Comparison of ENCODE assay signal across 1 cellular context in the genomic region with DNA sequence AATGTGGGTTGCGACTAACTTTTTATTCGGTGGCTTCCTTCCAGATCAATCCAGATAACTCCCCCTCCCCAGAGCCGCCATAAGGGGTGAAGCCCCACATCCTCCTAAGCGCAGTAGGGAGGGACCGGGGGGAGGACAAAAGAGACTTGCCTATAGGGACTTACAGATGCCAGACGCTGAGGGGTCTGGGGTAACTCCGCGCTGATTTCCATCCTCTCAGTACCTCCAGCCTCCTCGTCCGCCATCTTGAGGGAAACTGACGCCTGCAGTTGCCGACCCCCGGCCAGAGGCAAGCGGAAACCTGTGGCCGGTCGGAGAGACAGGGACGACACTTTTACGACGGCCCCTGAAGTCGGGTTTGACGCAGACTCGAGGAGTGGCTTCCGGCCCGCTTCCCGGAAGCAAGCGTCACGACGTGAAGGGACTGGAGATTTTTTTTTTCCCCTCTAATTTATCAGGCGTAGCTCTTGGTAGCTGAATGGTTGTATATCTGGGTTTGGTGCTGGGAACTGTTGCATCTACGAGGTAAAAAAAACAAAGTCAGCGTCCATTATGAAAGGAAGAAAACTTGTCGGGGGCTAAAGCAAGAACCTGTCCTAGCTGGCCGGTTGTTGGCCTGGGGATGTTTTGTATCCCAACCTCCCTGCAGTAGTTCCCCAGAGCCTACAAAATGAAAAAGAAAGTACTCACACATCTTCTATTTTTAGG.
TF ChIP-seq lines count a peak whose summit lies in the region.

A gene (minus strand): TSS at position 261 of the 708 bp plus-strand sequence. CDS start 16 bp downstream, at position 245.

TF ChIP-seq in H1, 55 proteins besides CTCF, POLR2A, EP300 and RAD21 (continued from another document):
- no peak for TF ChIP-seq KDM1A (IDR thresholded peaks at IDR 0.05; ENCODE audit: borderline replicate concordance, low read length)
- TF ChIP-seq BACH1 (IDR thresholded peaks at IDR 0.05; ENCODE audit: low read length), result no peak
- TF ChIP-seq TBP (IDR thresholded peaks at IDR 0.05; ENCODE audit: low read depth, low read length), result peak; percentile 91
- peak; percentile 81 for TF ChIP-seq CREB1 (IDR thresholded peaks at IDR 0.05)
- no peak for TF ChIP-seq JUN (IDR thresholded peaks at IDR 0.05; ENCODE audit: low read depth, low read length)
- TF ChIP-seq CEBPB (IDR thresholded peaks at IDR 0.05; ENCODE audit: low read depth, low read length), result no peak
- TF ChIP-seq PHF8 (conservative IDR thresholded peaks at IDR 0.05; ENCODE audit: low read depth, low read length), result peak; percentile 81
- no peak for TF ChIP-seq CBX8 (IDR thresholded peaks at IDR 0.05; ENCODE audit: borderline replicate concordance, low read depth, low read length)
- TF ChIP-seq MAFK (IDR thresholded peaks at IDR 0.05; ENCODE audit: low read depth, low read length), result no peak
- peak; percentile 82 for TF ChIP-seq EGR1 (IDR thresholded peaks at IDR 0.05; ENCODE audit: borderline replicate concordance, low read depth, low read length)
- TF ChIP-seq POLR2AphosphoS5 (IDR thresholded peaks at IDR 0.05; ENCODE audit: low read depth, low read length), result peak; percentile 84
- TF ChIP-seq, protein P1, sequence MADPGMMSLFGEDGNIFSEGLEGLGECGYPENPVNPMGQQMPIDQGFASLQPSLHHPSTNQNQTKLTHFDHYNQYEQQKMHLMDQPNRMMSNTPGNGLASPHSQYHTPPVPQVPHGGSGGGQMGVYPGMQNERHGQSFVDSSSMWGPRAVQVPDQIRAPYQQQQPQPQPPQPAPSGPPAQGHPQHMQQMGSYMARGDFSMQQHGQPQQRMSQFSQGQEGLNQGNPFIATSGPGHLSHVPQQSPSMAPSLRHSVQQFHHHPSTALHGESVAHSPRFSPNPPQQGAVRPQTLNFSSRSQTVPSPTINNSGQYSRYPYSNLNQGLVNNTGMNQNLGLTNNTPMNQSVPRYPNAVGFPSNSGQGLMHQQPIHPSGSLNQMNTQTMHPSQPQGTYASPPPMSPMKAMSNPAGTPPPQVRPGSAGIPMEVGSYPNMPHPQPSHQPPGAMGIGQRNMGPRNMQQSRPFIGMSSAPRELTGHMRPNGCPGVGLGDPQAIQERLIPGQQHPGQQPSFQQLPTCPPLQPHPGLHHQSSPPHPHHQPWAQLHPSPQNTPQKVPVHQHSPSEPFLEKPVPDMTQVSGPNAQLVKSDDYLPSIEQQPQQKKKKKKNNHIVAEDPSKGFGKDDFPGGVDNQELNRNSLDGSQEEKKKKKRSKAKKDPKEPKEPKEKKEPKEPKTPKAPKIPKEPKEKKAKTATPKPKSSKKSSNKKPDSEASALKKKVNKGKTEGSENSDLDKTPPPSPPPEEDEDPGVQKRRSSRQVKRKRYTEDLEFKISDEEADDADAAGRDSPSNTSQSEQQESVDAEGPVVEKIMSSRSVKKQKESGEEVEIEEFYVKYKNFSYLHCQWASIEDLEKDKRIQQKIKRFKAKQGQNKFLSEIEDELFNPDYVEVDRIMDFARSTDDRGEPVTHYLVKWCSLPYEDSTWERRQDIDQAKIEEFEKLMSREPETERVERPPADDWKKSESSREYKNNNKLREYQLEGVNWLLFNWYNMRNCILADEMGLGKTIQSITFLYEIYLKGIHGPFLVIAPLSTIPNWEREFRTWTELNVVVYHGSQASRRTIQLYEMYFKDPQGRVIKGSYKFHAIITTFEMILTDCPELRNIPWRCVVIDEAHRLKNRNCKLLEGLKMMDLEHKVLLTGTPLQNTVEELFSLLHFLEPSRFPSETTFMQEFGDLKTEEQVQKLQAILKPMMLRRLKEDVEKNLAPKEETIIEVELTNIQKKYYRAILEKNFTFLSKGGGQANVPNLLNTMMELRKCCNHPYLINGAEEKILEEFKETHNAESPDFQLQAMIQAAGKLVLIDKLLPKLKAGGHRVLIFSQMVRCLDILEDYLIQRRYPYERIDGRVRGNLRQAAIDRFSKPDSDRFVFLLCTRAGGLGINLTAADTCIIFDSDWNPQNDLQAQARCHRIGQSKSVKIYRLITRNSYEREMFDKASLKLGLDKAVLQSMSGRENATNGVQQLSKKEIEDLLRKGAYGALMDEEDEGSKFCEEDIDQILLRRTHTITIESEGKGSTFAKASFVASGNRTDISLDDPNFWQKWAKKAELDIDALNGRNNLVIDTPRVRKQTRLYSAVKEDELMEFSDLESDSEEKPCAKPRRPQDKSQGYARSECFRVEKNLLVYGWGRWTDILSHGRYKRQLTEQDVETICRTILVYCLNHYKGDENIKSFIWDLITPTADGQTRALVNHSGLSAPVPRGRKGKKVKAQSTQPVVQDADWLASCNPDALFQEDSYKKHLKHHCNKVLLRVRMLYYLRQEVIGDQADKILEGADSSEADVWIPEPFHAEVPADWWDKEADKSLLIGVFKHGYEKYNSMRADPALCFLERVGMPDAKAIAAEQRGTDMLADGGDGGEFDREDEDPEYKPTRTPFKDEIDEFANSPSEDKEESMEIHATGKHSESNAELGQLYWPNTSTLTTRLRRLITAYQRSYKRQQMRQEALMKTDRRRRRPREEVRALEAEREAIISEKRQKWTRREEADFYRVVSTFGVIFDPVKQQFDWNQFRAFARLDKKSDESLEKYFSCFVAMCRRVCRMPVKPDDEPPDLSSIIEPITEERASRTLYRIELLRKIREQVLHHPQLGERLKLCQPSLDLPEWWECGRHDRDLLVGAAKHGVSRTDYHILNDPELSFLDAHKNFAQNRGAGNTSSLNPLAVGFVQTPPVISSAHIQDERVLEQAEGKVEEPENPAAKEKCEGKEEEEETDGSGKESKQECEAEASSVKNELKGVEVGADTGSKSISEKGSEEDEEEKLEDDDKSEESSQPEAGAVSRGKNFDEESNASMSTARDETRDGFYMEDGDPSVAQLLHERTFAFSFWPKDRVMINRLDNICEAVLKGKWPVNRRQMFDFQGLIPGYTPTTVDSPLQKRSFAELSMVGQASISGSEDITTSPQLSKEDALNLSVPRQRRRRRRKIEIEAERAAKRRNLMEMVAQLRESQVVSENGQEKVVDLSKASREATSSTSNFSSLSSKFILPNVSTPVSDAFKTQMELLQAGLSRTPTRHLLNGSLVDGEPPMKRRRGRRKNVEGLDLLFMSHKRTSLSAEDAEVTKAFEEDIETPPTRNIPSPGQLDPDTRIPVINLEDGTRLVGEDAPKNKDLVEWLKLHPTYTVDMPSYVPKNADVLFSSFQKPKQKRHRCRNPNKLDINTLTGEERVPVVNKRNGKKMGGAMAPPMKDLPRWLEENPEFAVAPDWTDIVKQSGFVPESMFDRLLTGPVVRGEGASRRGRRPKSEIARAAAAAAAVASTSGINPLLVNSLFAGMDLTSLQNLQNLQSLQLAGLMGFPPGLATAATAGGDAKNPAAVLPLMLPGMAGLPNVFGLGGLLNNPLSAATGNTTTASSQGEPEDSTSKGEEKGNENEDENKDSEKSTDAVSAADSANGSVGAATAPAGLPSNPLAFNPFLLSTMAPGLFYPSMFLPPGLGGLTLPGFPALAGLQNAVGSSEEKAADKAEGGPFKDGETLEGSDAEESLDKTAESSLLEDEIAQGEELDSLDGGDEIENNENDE (IDR thresholded peaks at IDR 0.05; ENCODE audit: insufficient replicate concordance, low read length), result no peak
- TF ChIP-seq FOSL1 (IDR thresholded peaks at IDR 0.05; ENCODE audit: insufficient read depth, low read depth, low read length), result no peak
- TF ChIP-seq, protein P2, sequence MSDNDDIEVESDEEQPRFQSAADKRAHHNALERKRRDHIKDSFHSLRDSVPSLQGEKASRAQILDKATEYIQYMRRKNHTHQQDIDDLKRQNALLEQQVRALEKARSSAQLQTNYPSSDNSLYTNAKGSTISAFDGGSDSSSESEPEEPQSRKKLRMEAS (IDR thresholded peaks at IDR 0.05), result peak; percentile 37; the same call in 1 of the 2 replicates
- TF ChIP-seq KDM4A (IDR thresholded peaks at IDR 0.05; ENCODE audit: low read depth, low read length, severe bottlenecking), result peak; percentile 94
- TF ChIP-seq TCF12 (IDR thresholded peaks at IDR 0.05; ENCODE audit: low read depth, low read length), result no peak
- no peak for TF ChIP-seq SP2 (IDR thresholded peaks at IDR 0.05; ENCODE audit: low read length)
- 0 out of 2 replicates have a peak, but pooled peaks have one; percentile 40 for TF ChIP-seq SP1 (IDR thresholded peaks at IDR 0.05; ENCODE audit: low read depth, low read length)
- TF ChIP-seq TEAD4 (IDR thresholded peaks at IDR 0.05; ENCODE audit: low read depth, low read length), result no peak
- no peak for TF ChIP-seq SAP30 (IDR thresholded peaks at IDR 0.05; ENCODE audit: insufficient read depth, insufficient replicate concordance, low read length)
- TF ChIP-seq, protein P3, sequence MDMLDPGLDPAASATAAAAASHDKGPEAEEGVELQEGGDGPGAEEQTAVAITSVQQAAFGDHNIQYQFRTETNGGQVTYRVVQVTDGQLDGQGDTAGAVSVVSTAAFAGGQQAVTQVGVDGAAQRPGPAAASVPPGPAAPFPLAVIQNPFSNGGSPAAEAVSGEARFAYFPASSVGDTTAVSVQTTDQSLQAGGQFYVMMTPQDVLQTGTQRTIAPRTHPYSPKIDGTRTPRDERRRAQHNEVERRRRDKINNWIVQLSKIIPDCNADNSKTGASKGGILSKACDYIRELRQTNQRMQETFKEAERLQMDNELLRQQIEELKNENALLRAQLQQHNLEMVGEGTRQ (IDR thresholded peaks at IDR 0.05; ENCODE audit: low read length), result no peak
- TF ChIP-seq, protein P4, sequence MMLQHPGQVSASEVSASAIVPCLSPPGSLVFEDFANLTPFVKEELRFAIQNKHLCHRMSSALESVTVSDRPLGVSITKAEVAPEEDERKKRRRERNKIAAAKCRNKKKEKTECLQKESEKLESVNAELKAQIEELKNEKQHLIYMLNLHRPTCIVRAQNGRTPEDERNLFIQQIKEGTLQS (IDR thresholded peaks at IDR 0.05; ENCODE audit: insufficient read depth, low read depth, low read length), result 0 out of 2 replicates have a peak, but pooled peaks have one; percentile 49
- TF ChIP-seq, protein P5, sequence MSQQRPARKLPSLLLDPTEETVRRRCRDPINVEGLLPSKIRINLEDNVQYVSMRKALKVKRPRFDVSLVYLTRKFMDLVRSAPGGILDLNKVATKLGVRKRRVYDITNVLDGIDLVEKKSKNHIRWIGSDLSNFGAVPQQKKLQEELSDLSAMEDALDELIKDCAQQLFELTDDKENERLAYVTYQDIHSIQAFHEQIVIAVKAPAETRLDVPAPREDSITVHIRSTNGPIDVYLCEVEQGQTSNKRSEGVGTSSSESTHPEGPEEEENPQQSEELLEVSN (IDR thresholded peaks at IDR 0.05), result no peak
- TF ChIP-seq TAF1 (IDR thresholded peaks at IDR 0.05; ENCODE audit: low read depth, low read length), result peak; percentile 92
- peak; percentile 99 for TF ChIP-seq ASH2L (IDR thresholded peaks at IDR 0.05; ENCODE audit: low read length)
- TF ChIP-seq RXRA (IDR thresholded peaks at IDR 0.05; ENCODE audit: insufficient read depth, low read depth, low read length), result no peak
- TF ChIP-seq, protein P6, sequence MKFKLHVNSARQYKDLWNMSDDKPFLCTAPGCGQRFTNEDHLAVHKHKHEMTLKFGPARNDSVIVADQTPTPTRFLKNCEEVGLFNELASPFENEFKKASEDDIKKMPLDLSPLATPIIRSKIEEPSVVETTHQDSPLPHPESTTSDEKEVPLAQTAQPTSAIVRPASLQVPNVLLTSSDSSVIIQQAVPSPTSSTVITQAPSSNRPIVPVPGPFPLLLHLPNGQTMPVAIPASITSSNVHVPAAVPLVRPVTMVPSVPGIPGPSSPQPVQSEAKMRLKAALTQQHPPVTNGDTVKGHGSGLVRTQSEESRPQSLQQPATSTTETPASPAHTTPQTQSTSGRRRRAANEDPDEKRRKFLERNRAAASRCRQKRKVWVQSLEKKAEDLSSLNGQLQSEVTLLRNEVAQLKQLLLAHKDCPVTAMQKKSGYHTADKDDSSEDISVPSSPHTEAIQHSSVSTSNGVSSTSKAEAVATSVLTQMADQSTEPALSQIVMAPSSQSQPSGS (IDR thresholded peaks at IDR 0.05; ENCODE audit: low read length), result 0 out of 2 replicates have a peak, but pooled peaks have one; percentile 42
- no peak for TF ChIP-seq CHD1 (IDR thresholded peaks at IDR 0.05; ENCODE audit: low read depth, low read length)
- no peak for TF ChIP-seq SRF (IDR thresholded peaks at IDR 0.05; ENCODE audit: low read depth, low read length)
- no peak for TF ChIP-seq SIRT6 (IDR thresholded peaks at IDR 0.05; ENCODE audit: low read length)
- TF ChIP-seq GABPA (IDR thresholded peaks at IDR 0.05; ENCODE audit: borderline replicate concordance, insufficient read depth, low read length), result no peak
- TF ChIP-seq RFX5 (IDR thresholded peaks at IDR 0.05; ENCODE audit: borderline replicate concordance, low read depth, low read length), result no peak
- no peak for TF ChIP-seq EZH2 (IDR thresholded peaks at IDR 0.05; ENCODE audit: low read depth, low read length, severe bottlenecking)
- no peak for TF ChIP-seq CTBP2 (IDR thresholded peaks at IDR 0.05; ENCODE audit: borderline replicate concordance, insufficient read depth, insufficient read length, low read length)
- TF ChIP-seq SP4 (IDR thresholded peaks at IDR 0.05; ENCODE audit: low read length), result peak; percentile 36; the same call in 1 of the 2 replicates
- TF ChIP-seq NRF1 (IDR thresholded peaks at IDR 0.05; ENCODE audit: low read depth, low read length), result no peak
- TF ChIP-seq POU5F1 (IDR thresholded peaks at IDR 0.05; ENCODE audit: low read depth, low read length), result no peak
- TF ChIP-seq SIN3A (conservative IDR thresholded peaks at IDR 0.05 in 1 of 2, IDR thresholded peaks at IDR 0.05 in 1 of 2; ENCODE audit: low read depth in 1 of 2, low read length in 2 of 2), result peak; percentile 38 to 88; a peak in 3 of 4 replicates
- TF ChIP-seq NANOG (IDR thresholded peaks at IDR 0.05; ENCODE audit: insufficient read depth, low read depth, low read length, poor library complexity, severe bottlenecking), result no peak
- TF ChIP-seq HDAC2 (IDR thresholded peaks at IDR 0.05; ENCODE audit: borderline replicate concordance in 1 of 2, low read depth in 2 of 2, low read length in 2 of 2), result peak in 1 of 2 experiments; percentile 68; a peak in 1 of 4 replicates
- no peak for TF ChIP-seq HDAC6 (IDR thresholded peaks at IDR 0.05; ENCODE audit: low read depth, low read length)
- TF ChIP-seq YY1 (IDR thresholded peaks at IDR 0.05; ENCODE audit: low read depth, low read length), result peak; percentile 96
- TF ChIP-seq KDM5A (IDR thresholded peaks at IDR 0.05; ENCODE audit: low read length), result peak; percentile 68
- TF ChIP-seq SUZ12 (IDR thresholded peaks at IDR 0.05; ENCODE audit: low read length), result no peak
- TF ChIP-seq RNF2 (IDR thresholded peaks at IDR 0.05; ENCODE audit: borderline replicate concordance, low read depth, low read length, missing control alignments, poor library complexity, severe bottlenecking), result no peak
- TF ChIP-seq CHD2 (IDR thresholded peaks at IDR 0.05; ENCODE audit: low read length), result no peak; the same call in 1 of the 2 replicates
- TF ChIP-seq RBBP5 (IDR thresholded peaks at IDR 0.05; ENCODE audit: borderline replicate concordance, low read depth, low read length), result peak; percentile 99
- TF ChIP-seq GTF2F1 (IDR thresholded peaks at IDR 0.05; ENCODE audit: borderline replicate concordance, low read depth, low read length), result 0 out of 2 replicates have a peak, but pooled peaks have one; percentile 32
- TF ChIP-seq JUND (IDR thresholded peaks at IDR 0.05; ENCODE audit: low read length), result no peak
- no peak for TF ChIP-seq ZNF274 (IDR thresholded peaks at IDR 0.05; ENCODE audit: borderline replicate concordance, extremely low read depth, low read length)
- no peak for TF ChIP-seq BCL11A (IDR thresholded peaks at IDR 0.05; ENCODE audit: low read depth in 2 of 2, low read length in 2 of 2)
- TF ChIP-seq CBX5 (IDR thresholded peaks at IDR 0.05; ENCODE audit: low read depth, low read length), result no peak
- no peak for TF ChIP-seq BRCA1 (IDR thresholded peaks at IDR 0.05; ENCODE audit: low read depth, low read length)
